Comparison of ENCODE assay signal across 17 cellular contexts in the genomic region with DNA sequence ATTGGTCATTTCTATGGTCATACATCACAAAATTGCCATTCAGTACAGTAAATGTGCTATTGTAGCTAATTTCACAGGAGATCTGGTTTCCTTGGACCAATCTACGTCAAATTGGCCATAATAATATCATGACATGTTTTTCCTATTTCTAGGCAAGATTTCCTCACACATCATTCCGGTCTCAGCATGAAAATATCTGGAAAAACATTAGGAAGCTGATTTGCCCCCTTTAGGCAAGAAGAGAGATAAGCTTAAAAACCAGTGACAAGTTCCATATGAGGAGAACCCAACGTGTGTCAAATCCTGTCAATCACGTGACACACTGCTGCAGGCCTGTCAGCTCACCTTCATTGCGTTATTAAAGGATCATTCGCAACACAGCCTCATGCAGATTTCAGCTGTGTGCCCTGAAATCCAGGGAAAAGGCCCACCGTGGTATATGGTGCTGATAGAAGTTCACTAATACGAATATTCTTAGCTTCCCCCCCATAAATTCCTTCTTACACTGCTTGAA.
DNase-seq lines count a peak whose midpoint lies in the region; ATAC-seq and TF ChIP-seq lines count a peak whose summit lies in the region.
"Had no signal": no experiment of that assay in that cellular context is flagged by ENCODE, and none has a peak within 500 bp of the region (broad histone marks: within the 10 kb centered on the region; RNA-seq: fewer than 3 reads in every experiment).

No MANE protein-coding gene starts in this region.

- CTCF ChIA-PET in PC-3 (lab: Charles Lee), result no interaction called here

- H3K9me2 ChIP-seq in PC-3 (replicated peaks; ENCODE audit: low read length), result no peaks in the 10 kb centered on the region

- intact Hi-C loops in PC-3 (cut with micrococcal nuclease), result no loop called here

- H3K4me2 ChIP-seq in PC-3 (ENCODE audit: low read length), result no peak overlapping the region

- H3F3A ChIP-seq in PC-3 (ENCODE audit: low read length, unreplicated experiment), result no peaks in the 10 kb centered on the region

- TF ChIP-seq CTCF in PC-3 (conservative IDR thresholded peaks at IDR 0.05; ENCODE audit: low read depth, low read length), result no peak
- no peak for TF ChIP-seq CTCF in brain (conservative IDR thresholded peaks at IDR 0.05)

- no peaks in the 10 kb centered on the region for H3K36me3 Mint-ChIP-seq in brain
- H3K36me3 Mint-ChIP-seq in effector memory CD8-positive, alpha-beta T cell (ENCODE audit: insufficient read depth), result no peaks in the 10 kb centered on the region
- H3K36me3 Mint-ChIP-seq: CD4-positive, alpha-beta memory T cell had no signal

- DNase-seq in PC-3 (no peak), caudate nucleus (lab: John Stamatoyannopoulos, UW) (no peak), DMS 273 (lab: John Stamatoyannopoulos, UW; ENCODE audit: unreplicated experiment) (no peak)
- DNase-seq in effector memory CD8-positive, alpha-beta T cell, result no peak
- DNase-seq: C1 segment of cervical spinal cord; Calu3; CD4-positive, alpha-beta memory T cell; COR-L47; DMS79; EL; GDM1; GM23248; H7; HCEC 1CT had no signal

- no peaks in the 10 kb centered on the region for H3K4me1 ChIP-seq in PC-3 (ENCODE audit: insufficient read depth, low read length)
- peaks cover 18% of the 10 kb centered on the region for H3K4me1 ChIP-seq in neuron (ENCODE audit: insufficient read depth, low read length)

- POLR2A ChIA-PET in PC-3 (lab: Charles Lee; ENCODE audit: unreplicated experiment), result no interaction called here

- H3K9me3 ChIP-seq in PC-3 (ENCODE audit: low read length) (no peaks in the 10 kb centered on the region), neuron (ENCODE audit: low read length) (no peaks in the 10 kb centered on the region)

- no peaks in the 10 kb centered on the region for H3K27me3 Mint-ChIP-seq in brain
- H3K27me3 Mint-ChIP-seq in effector memory CD8-positive, alpha-beta T cell, result peaks cover 12 to 20% of the 10 kb centered on the region in 2 donors

- H3K9me3 Mint-ChIP-seq in brain, result peaks cover 0 to 2% (median 0%) of the 10 kb centered on the region in 5 experiments
- no peaks in the 10 kb centered on the region for H3K9me3 Mint-ChIP-seq in effector memory CD8-positive, alpha-beta T cell
- H3K9me3 Mint-ChIP-seq: CD4-positive, alpha-beta memory T cell had no signal

- ATAC-seq in PC-3, result peak; percentile 20; the same call in 1 of the 2 replicates
- ATAC-seq in effector memory CD8-positive, alpha-beta T cell (replicated peaks), result no peak
- ATAC-seq: GM12878 had no signal

- no peak overlapping the region for H3K4me3 Mint-ChIP-seq in brain
- no peak overlapping the region for H3K4me3 Mint-ChIP-seq in effector memory CD8-positive, alpha-beta T cell
- H3K4me3 Mint-ChIP-seq: CD4-positive, alpha-beta memory T cell had no signal

- no TSS peak for BruUV-seq in PC-3 (replicated peaks; lab: Mats Ljungman, UMichigan)

- H3K4me3 ChIP-seq in PC-3 (ENCODE audit: low read length) (no peak overlapping the region), neuron (ENCODE audit: low read length) (no peak overlapping the region)
- H3K4me3 ChIP-seq: GM12878, GM23248 had no signal

- H3K36me3 ChIP-seq in PC-3 (ENCODE audit: low read depth, low read length) (no peaks in the 10 kb centered on the region), neuron (ENCODE audit: insufficient read depth, low read length) (no peaks in the 10 kb centered on the region)

- H3K27ac Mint-ChIP-seq in brain, result peak overlapping the region in 3 of 5 experiments; percentile 3 to 61 (median 47)
- H3K27ac Mint-ChIP-seq in effector memory CD8-positive, alpha-beta T cell, result no peak overlapping the region
- H3K27ac Mint-ChIP-seq: CD4-positive, alpha-beta memory T cell had no signal

- H4K20me1 ChIP-seq in PC-3 (ENCODE audit: low read length), result no peaks in the 10 kb centered on the region

- H3K9ac ChIP-seq in PC-3 (ENCODE audit: low read length), result no peak overlapping the region
- H3K9ac ChIP-seq: GM23248 had no signal

- H3K79me2 ChIP-seq in PC-3 (ENCODE audit: low read length), result no peaks in the 10 kb centered on the region

- H3K4me1 Mint-ChIP-seq in brain, result peaks cover 45% of the 10 kb centered on the region
- peaks cover 4 to 6% of the 10 kb centered on the region in 2 donors for H3K4me1 Mint-ChIP-seq in effector memory CD8-positive, alpha-beta T cell (ENCODE audit: low read depth in 2 of 2)

- H3K27ac ChIP-seq in PC-3 (ENCODE audit: low read length) (no peak overlapping the region), caudate nucleus (ENCODE audit: low read depth, low read length) (no peak overlapping the region)
- H3K27ac ChIP-seq: GM23248 had no signal

- H2AFZ ChIP-seq in PC-3 (ENCODE audit: low read length), result no peak overlapping the region
- H2AFZ ChIP-seq in neuron (ENCODE audit: low read depth, low read length), result peak overlapping the region; percentile 66
- H2AFZ ChIP-seq: GM23248 had no signal

- H3K27me3 ChIP-seq in PC-3 (ENCODE audit: low read length) (no peaks in the 10 kb centered on the region), neuron (ENCODE audit: insufficient read depth, low read length) (no peaks in the 10 kb centered on the region)

Comparison
In these comparisons a context has a peak if more than half of its experiments do, and no peak if none do; other contexts are left out.
1. H3K27ac Mint-ChIP-seq: peak in brain (3 of 5); none in effector memory CD8-positive, alpha-beta T cell (0 of 2).